ENCODE assay signal across 15 cellular contexts in the genomic region with DNA sequence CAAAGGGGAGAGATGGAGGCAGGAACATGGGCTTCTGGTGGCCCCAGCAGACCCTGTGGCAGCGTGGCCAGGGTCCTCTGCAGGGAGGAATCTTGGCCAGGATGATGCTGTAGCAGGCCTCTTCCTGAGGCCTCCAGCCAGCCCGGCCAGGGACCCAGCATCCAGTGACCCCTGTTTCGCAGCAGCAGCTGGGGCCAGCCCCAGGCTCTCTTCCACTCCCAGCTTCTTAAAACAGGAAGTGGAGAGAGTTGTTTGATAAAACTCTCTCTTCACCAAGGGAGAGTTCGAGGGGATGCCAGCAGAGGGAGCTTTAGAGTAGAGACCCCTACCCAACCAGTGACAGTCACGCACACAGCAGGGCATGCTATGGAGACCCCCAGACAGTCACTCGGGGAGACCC. TPM values are rescaled to one million over a fixed set of nuclear protein-coding genes. Genes with fewer than 3 reads are reported as not detected.
DNase-seq lines count a peak whose midpoint lies in the region; ATAC-seq, FAIRE-seq and TF ChIP-seq lines count a peak whose summit lies in the region.
"Not testable (repeated sequence)": the region's sequence is repeated elsewhere in the genome, so short reads cannot be mapped to it uniquely, and the experiment has no call there.
"Had no signal": no experiment of that assay in that cellular context is flagged by ENCODE, and none has a peak within 500 bp of the region (broad histone marks: within the 10 kb centered on the region; RNA-seq: fewer than 3 reads in every experiment).

No MANE protein-coding gene starts in this region.

- H3K56ac ChIP-seq in H9 (ENCODE audit: insufficient read length, low read depth, low read length): not testable (repeated sequence)

- H2BK15ac ChIP-seq in H9 (ENCODE audit: low read depth, low read length): not testable (repeated sequence)

- H3K79me1 ChIP-seq in H9 (ENCODE audit: insufficient read depth, low read depth, low read length, poor library complexity, severe bottlenecking): not testable (repeated sequence)

- in situ Hi-C loops in HepG2 (cut with HindIII; ENCODE audit: extremely low pct_ligation_motif_present, low pct_unique_long_range_greater_than_20kb): not testable (repeated sequence)

- not testable (repeated sequence) for ATAC-seq in HepG2

- H3K4me3 ChIP-seq in PC-9; esophagus muscularis mucosa; HepG2 (replicated peaks in 1 of 3; ENCODE audit: insufficient read depth in 1 of 3, low read depth in 2 of 3, low read length in 3 of 3): not testable (repeated sequence)

- H4K8ac ChIP-seq in H9 (replicated peaks; ENCODE audit: insufficient read length, low read depth, low read length): not testable (repeated sequence)

- not testable (repeated sequence) for H3K36me3 Mint-ChIP-seq in H9 (ENCODE audit: insufficient read depth in 1 of 3, low read depth in 3 of 3); activated naive CD4-positive, alpha-beta T cell treated with anti-CD3 and anti-CD28 coated beads for 36 hours (ENCODE audit: low read depth); progenitor cell of endocrine pancreas (ENCODE audit: insufficient read depth)

- H3K9me3 Mint-ChIP-seq in H9; activated naive CD4-positive, alpha-beta T cell treated with anti-CD3 and anti-CD28 coated beads for 36 hours; progenitor cell of endocrine pancreas (ENCODE audit: low read depth): not testable (repeated sequence)

- intact Hi-C loops in PC-9 (cut with micrococcal nuclease; ENCODE audit: unreplicated experiment); activated naive CD4-positive, alpha-beta T cell treated with anti-CD3 and anti-CD28 coated beads for 36 hours (cut with micrococcal nuclease); esophagus muscularis mucosa (cut with DNase I); HepG2 (cut with micrococcal nuclease; ENCODE audit: unreplicated experiment): not testable (repeated sequence)

- not testable (repeated sequence) for H3K4ac ChIP-seq in H9 (ENCODE audit: low read depth, low read length)

- TF ChIP-seq CTCF in D721Med (IDR thresholded peaks at IDR 0.05; ENCODE audit: insufficient read depth, missing control alignments): peak; percentile 9
- peak; percentile 60 for TF ChIP-seq CTCF in H9 (conservative IDR thresholded peaks at IDR 0.05)
- 0 out of 2 replicates have a peak, but pooled peaks have one; percentile 22 for TF ChIP-seq CTCF in PC-9 (conservative IDR thresholded peaks at IDR 0.05)
- not testable (repeated sequence) for TF ChIP-seq CTCF in esophagus muscularis mucosa (IDR thresholded peaks at IDR 0.05)
- peak; percentile 45 for TF ChIP-seq CTCF in HepG2 (CRISPR knock-in tag; IDR thresholded peaks at IDR 0.05)
- TF ChIP-seq CTCF in progenitor cell of endocrine pancreas (IDR thresholded peaks at IDR 0.05; ENCODE audit: unreplicated experiment): peak; percentile 52

- not testable (repeated sequence) for H4K91ac ChIP-seq in H9 (ENCODE audit: insufficient read length, low read depth, low read length)

- not testable (repeated sequence) for H2BK5ac ChIP-seq in H9 (ENCODE audit: insufficient read length, low read length)

- not testable (repeated sequence) for H3K4me2 ChIP-seq in H9 (ENCODE audit: insufficient read depth, insufficient read length, low read length); PC-9; HepG2 (ENCODE audit: low read depth, low read length)

- H2AK5ac ChIP-seq in H9 (ENCODE audit: insufficient read length, low read length): not testable (repeated sequence)

- not testable (repeated sequence) for H3K18ac ChIP-seq in H9 (ENCODE audit: insufficient read length, low read depth, low read length)

- not testable (repeated sequence) for H3K23ac ChIP-seq in H9 (ENCODE audit: insufficient read length, low read depth, low read length)

- H4K5ac ChIP-seq in H9 (ENCODE audit: insufficient read length, low read depth, low read length): not testable (repeated sequence)

- H3K9me3 ChIP-seq in H9 (ENCODE audit: control insufficient read depth, low read depth, low read length); PC-9 (ENCODE audit: insufficient read depth, low read depth); esophagus muscularis mucosa; HepG2 (ENCODE audit: low read length): not testable (repeated sequence)

- FAIRE-seq in D721Med (lab: Jason Lieb, UNC); HepG2 (lab: Jason Lieb, UNC): not testable (repeated sequence)

- H2BK20ac ChIP-seq in H9 (ENCODE audit: low read depth, low read length, poor library complexity, severe bottlenecking): not testable (repeated sequence)

- not testable (repeated sequence) for H2AFZ ChIP-seq in H9 (ENCODE audit: low read length); PC-9; HepG2 (ENCODE audit: low read length)

- H3K27ac Mint-ChIP-seq in H9; activated naive CD4-positive, alpha-beta T cell treated with anti-CD3 and anti-CD28 coated beads for 36 hours; progenitor cell of endocrine pancreas: not testable (repeated sequence)

- TF ChIP-seq EP300 in esophagus muscularis mucosa (IDR thresholded peaks at IDR 0.05); HepG2 (IDR thresholded peaks at IDR 0.05; ENCODE audit: low read depth in 2 of 2, low read length in 2 of 2); HepG2 (CRISPR knock-in tag; IDR thresholded peaks at IDR 0.05; ENCODE audit: borderline replicate concordance): not testable (repeated sequence)

- CTCF ChIA-PET in PC-9 (lab: Charles Lee): interaction anchor here (0.6 kb wide), 1 partner anchor 1586 kb away, joined by 5 read pairs; no protein-coding TSS in a partner anchor
- CTCF ChIA-PET in activated naive CD4-positive, alpha-beta T cell treated with anti-CD3 and anti-CD28 coated beads for 36 hours (lab: Charles Lee); HepG2 (lab: Yijun Ruan, JAX; ENCODE audit: low intra/inter-chr PET ratio, low total read pairs): not testable (repeated sequence)

- not testable (repeated sequence) for H3F3A ChIP-seq in PC-9 (ENCODE audit: insufficient read depth, low read depth)

- not testable (repeated sequence) for TF ChIP-seq POLR2A in esophagus muscularis mucosa (IDR thresholded peaks at IDR 0.05; ENCODE audit: low read depth); HepG2 (IDR thresholded peaks at IDR 0.05; ENCODE audit: insufficient read depth in 1 of 2, low read depth in 2 of 2, low read length in 2 of 2)

- not testable (repeated sequence) for H3K27ac ChIP-seq in H9 (ENCODE audit: insufficient read length, low read depth, low read length); PC-9; esophagus muscularis mucosa (replicated peaks in 1 of 4); HepG2 (ENCODE audit: extremely low read length, insufficient read depth, low read length)

- not testable (repeated sequence) for H3K79me2 ChIP-seq in H9 (ENCODE audit: insufficient read depth, low read length); PC-9 (ENCODE audit: low read depth); HepG2 (ENCODE audit: insufficient read depth, low read length)

- not testable (repeated sequence) for H3K27me3 ChIP-seq in H9 (ENCODE audit: insufficient read depth, low read length); PC-9 (ENCODE audit: insufficient read depth, low read depth); esophagus muscularis mucosa; HepG2 (ENCODE audit: control insufficient read depth in 1 of 2, insufficient read depth in 2 of 2, low read length in 2 of 2)

- not testable (repeated sequence) for H3T11ph ChIP-seq in H9 (ENCODE audit: low read length)

- not testable (repeated sequence) for H4K20me1 ChIP-seq in H9 (ENCODE audit: control insufficient read depth, insufficient read depth, insufficient read length); PC-9 (ENCODE audit: insufficient read depth); HepG2 (ENCODE audit: insufficient read depth, low read length)

- not testable (repeated sequence) for TF ChIP-seq RAD21 in HepG2 (CRISPR knock-in tag; IDR thresholded peaks at IDR 0.05)

- not testable (repeated sequence) for H2BK12ac ChIP-seq in H9 (ENCODE audit: insufficient read length, low read depth, low read length)

- H3K36me3 ChIP-seq in PC-9 (ENCODE audit: low read depth); esophagus muscularis mucosa; HepG2 (replicated peaks in 1 of 2; ENCODE audit: control insufficient read depth in 1 of 2, insufficient read depth in 2 of 2, low read length in 2 of 2): not testable (repeated sequence)

- POLR2A ChIA-PET in PC-9 (lab: Charles Lee; ENCODE audit: unreplicated experiment); HepG2 (lab: Yijun Ruan, JAX): not testable (repeated sequence)

- not testable (repeated sequence) for DNase-seq in D721Med (ENCODE audit: insufficient read length, low spot score); H9; PC-9; HepG2 (ENCODE audit: low spot score); progenitor cell of endocrine pancreas (ENCODE audit: low spot score, unreplicated experiment)
- DNase-seq in NCI-H2171 (lab: John Stamatoyannopoulos, UW) (peak; percentile 17), esophagus muscularis mucosa (ENCODE audit: extremely low spot score) (peak; percentile 10)
- peak; percentile 12 for DNase-seq in activated naive CD4-positive, alpha-beta T cell treated with anti-CD3 and anti-CD28 coated beads for 36 hours

- not testable (repeated sequence) for H3K9me2 ChIP-seq in PC-9 (ENCODE audit: insufficient read depth)

- not testable (repeated sequence) for H3K4me3 Mint-ChIP-seq in H9; activated naive CD4-positive, alpha-beta T cell treated with anti-CD3 and anti-CD28 coated beads for 36 hours; progenitor cell of endocrine pancreas (ENCODE audit: low read depth)

- no CpG with 5 or more reads among the region's 6 CpGs for WGBS in H9 (ENCODE audit: extremely low coverage, insufficient read length, low lambda C conversion rate)
- 56% methylated on average over 6 of the region's 6 CpGs for WGBS in esophagus muscularis mucosa
- 20% methylated on average over 6 of the region's 6 CpGs for WGBS in HepG2 (ENCODE audit: low lambda C conversion rate)

- H3K14ac ChIP-seq in H9 (ENCODE audit: insufficient read depth, low read length): not testable (repeated sequence)

- not testable (repeated sequence) for H3K27me3 Mint-ChIP-seq in H9 (ENCODE audit: low read depth); activated naive CD4-positive, alpha-beta T cell treated with anti-CD3 and anti-CD28 coated beads for 36 hours (ENCODE audit: low read depth); progenitor cell of endocrine pancreas

- not testable (repeated sequence) for H2BK120ac ChIP-seq in H9 (ENCODE audit: low read depth, low read length, poor library complexity, severe bottlenecking)

- H3K23me2 ChIP-seq in H9 (ENCODE audit: insufficient read length, low read depth, low read length, poor library complexity, severe bottlenecking): not testable (repeated sequence)

- peaks cover 11 to 12% of the 10 kb centered on the region in 2 experiments for H3K4me1 Mint-ChIP-seq in H9
- not testable (repeated sequence) for H3K4me1 Mint-ChIP-seq in activated naive CD4-positive, alpha-beta T cell treated with anti-CD3 and anti-CD28 coated beads for 36 hours (ENCODE audit: low read depth)
- peaks cover 25% of the 10 kb centered on the region for H3K4me1 Mint-ChIP-seq in progenitor cell of endocrine pancreas (ENCODE audit: low read depth)

- BruUV-seq in PC-9 (replicated peaks; lab: Mats Ljungman, UMichigan); HepG2 (replicated peaks; lab: Mats Ljungman, UMichigan): not testable (repeated sequence)

- H3K9ac ChIP-seq in H9 (ENCODE audit: extremely low read depth, insufficient read length, low read length); HepG2 (ENCODE audit: insufficient read depth, low read depth, low read length): not testable (repeated sequence)

- not testable (repeated sequence) for H3K4me1 ChIP-seq in H9 (ENCODE audit: insufficient read depth, low read length); PC-9 (replicated peaks; ENCODE audit: insufficient read depth); esophagus muscularis mucosa
- H3K4me1 ChIP-seq in HepG2 (ENCODE audit: insufficient read depth, low read length): peaks cover 35% of the 10 kb centered on the region

RNA-seq across cellular contexts. Expression of gene GGTLC1, which starts 10.1 kb away (rescaled TPM):
- not detected in 2 replicates for total RNA-seq in H9 (2021)
- 0.43 and 0.63 TPM in 2 replicates for total RNA-seq in PC-9 (2021)
- total RNA-seq in activated naive CD4-positive, alpha-beta T cell treated with anti-CD3 and anti-CD28 coated beads for 36 hours: not detected
- not detected for total RNA-seq in esophagus muscularis mucosa
- total RNA-seq in HepG2 (2016; rRNA removed; fragmentation: Illumina TruSeq; extraction: Trizol): not detected in 2 replicates
- total RNA-seq in HepG2 (2016; cell fraction: cytosol; rRNA removed; fragmentation: Illumina TruSeq; extraction: Trizol; ENCODE audit: low read depth): not detected in 2 replicates
- total RNA-seq in HepG2 (2016; cell fraction: insoluble cytoplasmic fraction; rRNA removed; fragmentation: Illumina TruSeq; extraction: Trizol): not detected in 2 replicates
- not detected in 2 replicates for total RNA-seq in HepG2 (2016; cell fraction: membrane; rRNA removed; fragmentation: Illumina TruSeq; extraction: Trizol)
- total RNA-seq in HepG2 (2016; cell fraction: nucleus; rRNA removed; fragmentation: Illumina TruSeq; extraction: Trizol): not detected in 2 replicates
- not detected in 2 replicates for polyA plus RNA-seq in HepG2 (2011; rRNA removed)
- not detected in 2 replicates for polyA plus RNA-seq in HepG2 (2011; cell fraction: cytosol; rRNA removed)
- polyA plus RNA-seq in HepG2 (2011; cell fraction: nucleus; rRNA removed): not detected in 2 replicates
- polyA plus RNA-seq in HepG2 (2012): not detected in 2 replicates
- not detected in 2 replicates for polyA plus RNA-seq in HepG2 (2016; cell fraction: cytosol; fragmentation: Illumina TruSeq; extraction: Trizol; ENCODE audit: low read depth)
- polyA plus RNA-seq in HepG2 (2016; cell fraction: insoluble cytoplasmic fraction; fragmentation: Illumina TruSeq; extraction: Trizol; ENCODE audit: low read depth): not detected in 2 replicates
- not detected in 2 replicates for polyA plus RNA-seq in HepG2 (2016; cell fraction: membrane; fragmentation: Illumina TruSeq; extraction: Trizol; ENCODE audit: low read depth)
- polyA plus RNA-seq in HepG2 (2016; cell fraction: nucleus; fragmentation: Illumina TruSeq; extraction: Trizol; ENCODE audit: insufficient read depth, low read depth): not detected in 2 replicates
- polyA minus RNA-seq in HepG2 (2011; rRNA and poly(A)+ RNA removed; ENCODE audit: low replicate concordance): not detected in 2 replicates
- polyA minus RNA-seq in HepG2 (2011; cell fraction: cytosol; rRNA and poly(A)+ RNA removed): not detected in 2 replicates
- polyA minus RNA-seq in HepG2 (2011; cell fraction: nucleus; rRNA and poly(A)+ RNA removed): not detected in 2 replicates
- total RNA-seq in progenitor cell of endocrine pancreas: not detected in 2 replicates
- total RNA-seq: Calu3; CD4-positive, CD25-positive, alpha-beta regulatory T cell; H4; Peyer's patch; Right ventricle myocardium superior had no signal
- polyA plus RNA-seq: A549; CD4-positive, CD25-positive, alpha-beta regulatory T cell; SK-N-SH had no signal
